Comparison of ENCODE assay signal across 13 cellular contexts in the genomic region with DNA sequence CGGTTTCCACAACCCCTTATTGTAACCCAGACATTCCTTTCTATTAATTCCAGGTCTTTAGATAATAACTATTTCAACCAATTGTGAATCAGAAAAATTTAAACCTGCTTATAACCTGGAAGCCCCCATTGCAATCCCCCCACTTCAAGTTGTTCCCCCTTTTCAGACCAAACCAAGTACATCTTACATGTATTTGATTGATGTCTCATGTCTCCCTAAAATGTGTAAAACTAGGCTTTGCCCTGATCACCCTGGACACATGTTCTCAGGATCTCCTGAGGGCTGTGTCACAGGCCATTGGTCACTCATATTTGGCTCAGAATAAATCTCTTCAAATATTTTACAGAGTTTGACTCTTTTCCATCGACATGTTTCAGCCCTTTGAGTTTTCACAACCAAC. TPM values are rescaled to one million over a fixed set of nuclear protein-coding genes. Genes with fewer than 3 reads are reported as not detected.
DNase-seq lines count a peak whose midpoint lies in the region; ATAC-seq, FAIRE-seq and TF ChIP-seq lines count a peak whose summit lies in the region.
"Not testable (repeated sequence)": the region's sequence is repeated elsewhere in the genome, so short reads cannot be mapped to it uniquely, and the experiment has no call there.
"Had no signal": no experiment of that assay in that cellular context is flagged by ENCODE, and none has a peak within 500 bp of the region (broad histone marks: within the 10 kb centered on the region; RNA-seq: fewer than 3 reads in every experiment).

No MANE protein-coding gene starts in this region.

- 75% methylated on average over 1 of the region's 2 CpGs; no CpG with 5 or more reads in 1 of the 2 experiments for WGBS in IMR-90 (ENCODE audit: extremely low coverage in 2 of 2, insufficient read length in 1 of 2), 2 experiments
- WGBS in trophoblast cell (ENCODE audit: extremely low coverage, insufficient coverage, insufficient read length), result no CpG with 5 or more reads among the region's 2 CpGs

- H4K12ac ChIP-seq in trophoblast cell (ENCODE audit: low read depth, low read length), result not testable (repeated sequence)

- H3K36me3 Mint-ChIP-seq in CD4-positive, alpha-beta T cell (ENCODE audit: low read depth), result peaks cover 26% of the 10 kb centered on the region
- not testable (repeated sequence) for H3K36me3 Mint-ChIP-seq in T-helper 1 cell treated with Interleukin-12 subunit alpha and Interleukin-12 subunit beta and Interleukin-4 antibody, amounts not matched to agents 30 μg/mL and 1 μg/mL, for 36 hours (ENCODE audit: low read depth); activated T-cell treated with anti-CD3 and anti-CD28 coated beads, Interleukin-2, amount 50 U/mL, for 24 hours (ENCODE audit: low read depth); astrocyte (ENCODE audit: low read depth, unreplicated experiment); immature natural killer cell; type B pancreatic cell

- H3K27ac ChIP-seq in CD4-positive, alpha-beta T cell (ENCODE audit: low read depth, low read length), result peak overlapping the region; percentile 88
- H3K27ac ChIP-seq in IMR-90 (ENCODE audit: insufficient read depth, low read length); astrocyte (ENCODE audit: low read depth, low read length): not testable (repeated sequence)
- H3K27ac ChIP-seq in trophoblast cell (ENCODE audit: low read depth, low read length), result peak overlapping the region; percentile 92

- H4K8ac ChIP-seq in IMR-90 (ENCODE audit: low read depth in 2 of 2, low read length in 2 of 2), result peak overlapping the region in 1 of 2 experiments; percentile 74; a peak in 3 of 4 replicates
- H4K8ac ChIP-seq in trophoblast cell (ENCODE audit: low read depth, low read length), result not testable (repeated sequence)

- H3K4ac ChIP-seq in IMR-90 (ENCODE audit: low read depth, low read length), result peak overlapping the region; percentile 80; the same call in 1 of the 2 replicates
- H3K4ac ChIP-seq in trophoblast cell (ENCODE audit: low read depth, low read length), result not testable (repeated sequence)

- H4K20me1 ChIP-seq in IMR-90 (ENCODE audit: insufficient read depth, low read length); astrocyte (ENCODE audit: insufficient read depth, low read length): not testable (repeated sequence)

- H3K27me3 Mint-ChIP-seq in CD4-positive, alpha-beta T cell; T-helper 1 cell treated with Interleukin-12 subunit alpha and Interleukin-12 subunit beta and Interleukin-4 antibody, amounts not matched to agents 30 μg/mL and 1 μg/mL, for 36 hours (ENCODE audit: low read depth); activated T-cell treated with anti-CD3 and anti-CD28 coated beads, Interleukin-2, amount 50 U/mL, for 24 hours; astrocyte (ENCODE audit: low read depth, unreplicated experiment); type B pancreatic cell: not testable (repeated sequence)
- H3K27me3 Mint-ChIP-seq in immature natural killer cell (ENCODE audit: low read depth in 3 of 3), result peaks cover 10 to 18% (median 16%) of the 10 kb centered on the region in 3 donors

- H3K4me3 Mint-ChIP-seq in CD4-positive, alpha-beta T cell, result peak overlapping the region; percentile 80
- peak overlapping the region; percentile 59 for H3K4me3 Mint-ChIP-seq in T-helper 1 cell treated with Interleukin-12 subunit alpha and Interleukin-12 subunit beta and Interleukin-4 antibody, amounts not matched to agents 30 μg/mL and 1 μg/mL, for 36 hours
- peak overlapping the region; percentile 66 for H3K4me3 Mint-ChIP-seq in activated T-cell treated with anti-CD3 and anti-CD28 coated beads, Interleukin-2, amount 50 U/mL, for 24 hours
- H3K4me3 Mint-ChIP-seq in astrocyte (ENCODE audit: unreplicated experiment); type B pancreatic cell: not testable (repeated sequence)
- peak overlapping the region; percentile 59 to 84 (median 69) for H3K4me3 Mint-ChIP-seq in immature natural killer cell

- peak overlapping the region; percentile 98 for H3K27ac Mint-ChIP-seq in CD4-positive, alpha-beta T cell
- peak overlapping the region; percentile 89 for H3K27ac Mint-ChIP-seq in T-helper 1 cell treated with Interleukin-12 subunit alpha and Interleukin-12 subunit beta and Interleukin-4 antibody, amounts not matched to agents 30 μg/mL and 1 μg/mL, for 36 hours
- peak overlapping the region; percentile 92 for H3K27ac Mint-ChIP-seq in activated T-cell treated with anti-CD3 and anti-CD28 coated beads, Interleukin-2, amount 50 U/mL, for 24 hours
- H3K27ac Mint-ChIP-seq in astrocyte (ENCODE audit: unreplicated experiment) (peak overlapping the region; percentile 76), immature natural killer cell (peak overlapping the region; percentile 97 to 99 (median 98)), type B pancreatic cell (peak overlapping the region; percentile 97)

- H2BK120ac ChIP-seq in IMR-90 (ENCODE audit: low read depth, low read length), result peak overlapping the region; percentile 94
- H2BK120ac ChIP-seq in trophoblast cell (ENCODE audit: insufficient read depth, low read length, poor library complexity), result peak overlapping the region; percentile 83

- H3K27me3 ChIP-seq in CD4-positive, alpha-beta T cell (ENCODE audit: control insufficient read depth, insufficient read depth, low read length); IMR-90 (ENCODE audit: control insufficient read depth, insufficient read depth, low read length); astrocyte (ENCODE audit: insufficient read depth, low read length); trophoblast cell (ENCODE audit: insufficient read depth, low read length): not testable (repeated sequence)

- in situ Hi-C loops in IMR-90 (cut with MboI; ENCODE audit: low sequenced_read_pairs), result not testable (repeated sequence)

- not testable (repeated sequence) for H3K9me3 ChIP-seq in CD4-positive, alpha-beta T cell (ENCODE audit: control insufficient read depth, low read length); IMR-90 (ENCODE audit: control insufficient read depth, insufficient read depth, low read length); astrocyte (ENCODE audit: insufficient read depth, low read depth, low read length); trophoblast cell (ENCODE audit: insufficient read depth, low read depth, low read length)

- H4K91ac ChIP-seq in IMR-90 (ENCODE audit: insufficient read depth, low read depth, low read length), result peak overlapping the region; percentile 82; the same call in 1 of the 2 replicates
- peak overlapping the region; percentile 76 for H4K91ac ChIP-seq in trophoblast cell (ENCODE audit: low read depth, low read length)

- not testable (repeated sequence) for H3K4me1 ChIP-seq in IMR-90 (ENCODE audit: control insufficient read depth, insufficient read depth, low read length); astrocyte (ENCODE audit: insufficient read depth, low read length)
- peaks cover 20 to 29% of the 10 kb centered on the region in 2 experiments for H3K4me1 ChIP-seq in trophoblast cell (ENCODE audit: control insufficient read depth in 1 of 2, insufficient read depth in 2 of 2, low read length in 2 of 2)

- H3K36me3 ChIP-seq in IMR-90 (ENCODE audit: control insufficient read depth, insufficient read depth, low read length); astrocyte (ENCODE audit: insufficient read depth, low read length); trophoblast cell (ENCODE audit: control insufficient read depth in 1 of 2, insufficient read depth in 2 of 2, low read length in 2 of 2): not testable (repeated sequence)

- not testable (repeated sequence) for H2AK9ac ChIP-seq in IMR-90 (replicated peaks; ENCODE audit: low read depth, low read length, poor library complexity)

- not testable (repeated sequence) for TF ChIP-seq POLR2A in IMR-90 (IDR thresholded peaks at IDR 0.05; ENCODE audit: low read depth, low read length)

- H3K14ac ChIP-seq in IMR-90 (replicated peaks; ENCODE audit: low read depth, low read length), result not testable (repeated sequence)
- H3K14ac ChIP-seq in trophoblast cell (ENCODE audit: low read length), result peak overlapping the region; percentile 36

- not testable (repeated sequence) for H2AK5ac ChIP-seq in IMR-90 (ENCODE audit: low read depth, low read length); trophoblast cell (ENCODE audit: low read length)

- DNase-seq in CD4-positive, alpha-beta T cell; IMR-90; activated T-cell treated with anti-CD3 and anti-CD28 coated beads, Interleukin-2, amount 50 U/mL, for 24 hours; astrocyte (ENCODE audit: low read depth); immature natural killer cell; trophoblast cell; type B pancreatic cell (ENCODE audit: extremely low spot score, unreplicated experiment): not testable (repeated sequence)

- not testable (repeated sequence) for H2AFZ ChIP-seq in IMR-90 (replicated peaks; ENCODE audit: low read length, poor library complexity); astrocyte (ENCODE audit: low read depth, low read length); trophoblast cell (ENCODE audit: insufficient read depth, low read length, poor library complexity)

- POLR2A ChIA-PET in CD4-positive, alpha-beta T cell (lab: Charles Lee), result interaction anchor here (0.6 to 22.0 kb wide), 19 partner anchors 8 to 543 kb away, joined by 3 to 756 read pairs (median 4); partner anchors contain the start of genes CD53, CEPT1, CHI3L2 and DENND2D
- POLR2A ChIA-PET in IMR-90 (lab: Charles Lee; ENCODE audit: unreplicated experiment), result not testable (repeated sequence)

- ATAC-seq in CD4-positive, alpha-beta T cell (ENCODE audit: poor library complexity); IMR-90 (ENCODE audit: low read depth): not testable (repeated sequence)

- not testable (repeated sequence) for H2BK15ac ChIP-seq in IMR-90 (ENCODE audit: low read depth, low read length)

- intact Hi-C loops in CD4-positive, alpha-beta T cell (cut with DNase I, micrococcal nuclease), result loop anchor here (5.0 to 10.0 kb wide), 4 partner anchors 73 to 400 kb away; partner anchors contain the start of genes CEPT1 (in 1 of the 2), DRAM2 (in 1 of the 2), LRIF1 (in 1 of the 2) and RAP1A (in 1 of the 2)
- intact Hi-C loops in IMR-90 (cut with micrococcal nuclease), result not testable (repeated sequence)

- H4K5ac ChIP-seq in IMR-90 (ENCODE audit: low read depth, low read length), result peak overlapping the region; percentile 93

- H2BK12ac ChIP-seq in trophoblast cell (ENCODE audit: low read length), result not testable (repeated sequence)

- CTCF ChIA-PET in CD4-positive, alpha-beta T cell (lab: Charles Lee), result interaction anchor here (0.6 to 10.9 kb wide), 4 partner anchors 8 to 411 kb away, joined by 3 to 135 read pairs (median 7); partner anchors contain the start of gene DENND2D
- CTCF ChIA-PET in IMR-90 (lab: Yijun Ruan, JAX), result interaction anchor here (0.5 kb wide), 1 partner anchor 421 kb away, joined by 5 read pairs; no protein-coding TSS in a partner anchor

- peaks cover 13% of the 10 kb centered on the region for H3K9me3 Mint-ChIP-seq in CD4-positive, alpha-beta T cell
- not testable (repeated sequence) for H3K9me3 Mint-ChIP-seq in T-helper 1 cell treated with Interleukin-12 subunit alpha and Interleukin-12 subunit beta and Interleukin-4 antibody, amounts not matched to agents 30 μg/mL and 1 μg/mL, for 36 hours; activated T-cell treated with anti-CD3 and anti-CD28 coated beads, Interleukin-2, amount 50 U/mL, for 24 hours; astrocyte (ENCODE audit: unreplicated experiment); immature natural killer cell; type B pancreatic cell

- not testable (repeated sequence) for TF ChIP-seq RAD21 in IMR-90 (IDR thresholded peaks at IDR 0.05; ENCODE audit: low read length)

- H3K18ac ChIP-seq in IMR-90 (ENCODE audit: low read depth, low read length), result peak overlapping the region; percentile 95
- H3K18ac ChIP-seq in trophoblast cell (ENCODE audit: low read length), result not testable (repeated sequence)

- not testable (repeated sequence) for FAIRE-seq in astrocyte (lab: Jason Lieb, UNC)

- H3K9ac ChIP-seq in IMR-90 (ENCODE audit: low read depth, low read length); astrocyte (ENCODE audit: low read length); trophoblast cell (ENCODE audit: low read length): not testable (repeated sequence)

- not testable (repeated sequence) for BruUV-seq in IMR-90 (replicated peaks; lab: Mats Ljungman, UMichigan)

- H3K4me1 Mint-ChIP-seq in CD4-positive, alpha-beta T cell (ENCODE audit: low read depth), result peaks cover 94% of the 10 kb centered on the region
- peaks cover 78% of the 10 kb centered on the region for H3K4me1 Mint-ChIP-seq in T-helper 1 cell treated with Interleukin-12 subunit alpha and Interleukin-12 subunit beta and Interleukin-4 antibody, amounts not matched to agents 30 μg/mL and 1 μg/mL, for 36 hours (ENCODE audit: low read depth)
- peaks cover 89% of the 10 kb centered on the region for H3K4me1 Mint-ChIP-seq in activated T-cell treated with anti-CD3 and anti-CD28 coated beads, Interleukin-2, amount 50 U/mL, for 24 hours (ENCODE audit: low read depth)
- peaks cover 26% of the 10 kb centered on the region for H3K4me1 Mint-ChIP-seq in astrocyte (ENCODE audit: low read depth, unreplicated experiment)
- peaks cover 81 to 87% of the 10 kb centered on the region in 2 donors for H3K4me1 Mint-ChIP-seq in immature natural killer cell
- peaks cover 25% of the 10 kb centered on the region for H3K4me1 Mint-ChIP-seq in type B pancreatic cell (ENCODE audit: unreplicated experiment)

- not testable (repeated sequence) for TF ChIP-seq CTCF in CD4-positive, alpha-beta T cell (IDR thresholded peaks at IDR 0.05); IMR-90 (conservative IDR thresholded peaks at IDR 0.05; ENCODE audit: low read depth, low read length); astrocyte (IDR thresholded peaks at IDR 0.05; ENCODE audit: insufficient read depth, low read depth, low read length); type B pancreatic cell (conservative IDR thresholded peaks at IDR 0.05)

- H3K23ac ChIP-seq in IMR-90 (ENCODE audit: low read depth, low read length); trophoblast cell (ENCODE audit: low read length): not testable (repeated sequence)

- peak overlapping the region; percentile 92; the same call in 1 of the 2 replicates for H2BK20ac ChIP-seq in IMR-90 (ENCODE audit: low read depth, low read length)

- H3K79me2 ChIP-seq in astrocyte (ENCODE audit: insufficient read depth, low read length); trophoblast cell (ENCODE audit: control insufficient read depth, insufficient read depth, low read length, poor library complexity): not testable (repeated sequence)

- H3K56ac ChIP-seq in IMR-90 (ENCODE audit: extremely low read depth, insufficient read depth, low read length), result not testable (repeated sequence)

- H2BK5ac ChIP-seq in IMR-90 (ENCODE audit: low read depth, low read length, poor library complexity, severe bottlenecking), result not testable (repeated sequence)
- peak overlapping the region; percentile 77 for H2BK5ac ChIP-seq in trophoblast cell (ENCODE audit: low read depth, low read length, poor library complexity)

- H3K9me1 ChIP-seq in IMR-90 (ENCODE audit: insufficient read depth, low read length), result not testable (repeated sequence)

- dilution Hi-C loops in IMR-90 (cut with HindIII; ENCODE audit: low sequenced_read_pairs, unreplicated experiment), result not testable (repeated sequence)

- H3K4me2 ChIP-seq in IMR-90 (ENCODE audit: low read depth, low read length); astrocyte (ENCODE audit: low read length); trophoblast cell (ENCODE audit: low read length): not testable (repeated sequence)

- H3K4me3 ChIP-seq in IMR-90 (ENCODE audit: insufficient read depth, low read depth, low read length); astrocyte (ENCODE audit: insufficient read depth, low read depth, low read length); trophoblast cell (ENCODE audit: low read depth, low read length): not testable (repeated sequence)

- H3K79me1 ChIP-seq in IMR-90 (ENCODE audit: low read depth in 1 of 2, low read length in 2 of 2), result not testable (repeated sequence)
- peaks cover 31% of the 10 kb centered on the region for H3K79me1 ChIP-seq in trophoblast cell (ENCODE audit: low read length)

RNA-seq across cellular contexts. Expression of gene CHI3L2, which starts 12.2 kb away (rescaled TPM):
- total RNA-seq in CD4-positive, alpha-beta T cell, result 10 to 100 TPM; 13.9 to 15.7 TPM
- 0.18 TPM in 1 of 2 replicates, not detected in the other for total RNA-seq in IMR-90 (2012; rRNA removed)
- polyA plus RNA-seq in IMR-90 (2012; rRNA removed), result 0.19 and 0.39 TPM in 2 replicates
- 0.34 and 0.39 TPM in 2 replicates for polyA plus RNA-seq in IMR-90 (2012; cell fraction: cytosol; rRNA removed)
- 0.15 and 0.24 TPM in 2 replicates for polyA plus RNA-seq in IMR-90 (2012; cell fraction: nucleus; rRNA removed; ENCODE audit: low replicate concordance)
- total RNA-seq in astrocyte, result 0.65 TPM in 1 of 2 replicates, not detected in the other
- polyA plus RNA-seq in immature natural killer cell, result 10 to 100 TPM; 36.2 to 57.1 (median 42.8) TPM
- polyA plus RNA-seq in trophoblast cell (2013), result 1.3 and 1.8 TPM in 2 replicates
- total RNA-seq in type B pancreatic cell (ENCODE audit: low replicate concordance), result 0.72 and 3.4 TPM in 2 replicates
- total RNA-seq: A673, epithelial cell of proximal tubule, fibroblast of villous mesenchyme, G401, H7 had no signal

RNA-seq across cellular contexts. Expression of gene DENND2D, which starts 14.8 kb away (rescaled TPM):
- total RNA-seq in CD4-positive, alpha-beta T cell, result 10 to 100 TPM; 60.7 to 62.0 TPM
- total RNA-seq in IMR-90 (2012; rRNA removed) (0.83 and 0.90 TPM in 2 replicates), astrocyte (0.18 TPM in 1 of 2 replicates, not detected in the other), type B pancreatic cell (ENCODE audit: low replicate concordance) (6.3 and 12.7 TPM in 2 replicates)
- polyA plus RNA-seq in IMR-90 (2012; rRNA removed) (0.72 and 0.86 TPM in 2 replicates), immature natural killer cell (100 to 1,000 TPM; 145 to 474 (median 264) TPM)
- 0.70 and 0.77 TPM in 2 replicates for polyA plus RNA-seq in IMR-90 (2012; cell fraction: cytosol; rRNA removed)
- polyA plus RNA-seq in IMR-90 (2012; cell fraction: nucleus; rRNA removed; ENCODE audit: low replicate concordance), result 0.60 and 1.7 TPM in 2 replicates
- polyA plus RNA-seq in trophoblast cell (2013), result 4.9 and 5.1 TPM in 2 replicates
- total RNA-seq: A673, G401, H7 had no signal
